8 cellular contexts compared by ENCODE assay signal in the genomic region with DNA sequence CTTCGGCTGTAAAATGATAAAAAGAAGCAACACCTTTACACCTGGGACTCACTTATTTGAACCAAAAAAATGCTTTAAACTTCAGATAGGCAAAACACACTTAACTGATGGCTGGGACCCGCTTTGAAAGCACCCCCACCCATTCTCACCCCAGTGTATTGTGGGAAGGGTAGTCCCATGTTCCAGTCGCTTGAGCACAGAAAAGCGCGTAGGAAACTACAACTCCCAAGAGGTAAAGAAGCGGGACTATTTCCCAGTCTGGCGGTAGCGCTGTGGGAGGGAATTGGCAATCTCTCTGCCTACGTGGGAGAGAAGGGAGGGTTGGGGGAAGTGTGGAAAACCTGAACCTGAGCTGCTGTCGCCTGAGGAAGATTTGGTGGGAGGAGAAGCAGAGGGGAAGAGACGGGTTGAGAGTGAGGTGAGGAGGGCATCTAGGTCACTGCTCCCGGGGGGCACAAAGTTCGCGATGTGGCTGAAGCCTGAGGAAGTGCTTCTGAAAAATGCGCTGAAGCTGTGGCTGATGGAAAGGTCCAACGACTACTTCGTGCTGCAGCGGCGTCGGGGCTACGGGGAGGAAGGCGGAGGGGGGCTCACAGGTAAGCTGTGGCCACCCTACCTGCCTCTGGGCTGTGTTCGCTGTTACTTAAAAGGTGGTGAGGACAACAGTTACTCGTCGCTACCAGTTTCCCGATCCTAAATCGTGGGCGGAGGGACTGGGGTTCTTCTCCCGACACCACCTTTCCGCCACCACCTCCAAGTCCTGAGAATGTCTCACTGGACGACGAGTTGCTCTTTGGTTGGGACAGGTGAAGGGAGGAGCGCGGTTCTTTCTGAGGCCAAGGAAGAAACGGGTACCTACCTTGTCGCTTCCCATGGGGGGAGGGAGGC. TPM values are rescaled to one million over a fixed set of nuclear protein-coding genes. Genes with fewer than 3 reads are reported as not detected.
DNase-seq lines count a peak whose midpoint lies in the region; ATAC-seq and TF ChIP-seq lines count a peak whose summit lies in the region.

TBC1D8B (plus strand) TSS at position 286 of the 888 bp plus-strand sequence; CDS start at position 467, 181 bp downstream.

- WGBS in transverse colon (ENCODE audit: low coverage in 1 of 2), 2 donors, result 45% methylated on average over 36 of the region's 36 CpGs; no CpG with 5 or more reads in 1 of the 2 donors

- peak; percentile 41 for DNase-seq in BE2C
- peak; percentile 50 to 88 for DNase-seq in NCI-H446 (lab: John Stamatoyannopoulos, UW)
- peak; percentile 5 for DNase-seq in activated T-cell treated with anti-CD3 and anti-CD28 coated beads, Interleukin-2, amount 50 U/mL, for 4 hours
- DNase-seq in fibroblast of pulmonary artery (ENCODE audit: low read depth), result peak; percentile 93
- DNase-seq in myocyte (ENCODE audit: low read depth), result peak; percentile 91
- peak; percentile 80 for DNase-seq in transverse colon

- H3K9me3 ChIP-seq in BE2C, result no peaks in the 10 kb centered on the region
- H3K9me3 ChIP-seq in transverse colon, result no peaks in the 10 kb centered on the region

- peak within 1 kb of the TSS; percentile 56 for H3K4me3 ChIP-seq in BE2C (ENCODE audit: low read depth, low read length)
- peak within 1 kb of the TSS; percentile 83 for H3K4me3 ChIP-seq in fibroblast of pulmonary artery (replicated peaks; ENCODE audit: low read depth, low read length)
- H3K4me3 ChIP-seq in transverse colon, result peak within 1 kb of the TSS; percentile 48 to 70 (median 54)

- H3K4me3 Mint-ChIP-seq in activated T-cell treated with anti-CD3 and anti-CD28 coated beads, Interleukin-2, amount 50 U/mL, for 4 hours, result peak within 1 kb of the TSS; percentile 89

- H3K27me3 ChIP-seq in BE2C (peaks cover 18% of the 10 kb centered on the region), transverse colon (no peaks in the 10 kb centered on the region)

- H3K36me3 ChIP-seq in BE2C (no peaks in the 10 kb centered on the region), transverse colon (no peaks in the 10 kb centered on the region)

- H3K4me1 ChIP-seq in BE2C (no peaks in the 10 kb centered on the region), transverse colon (peaks cover 0 to 6% (median 0%) of the 10 kb centered on the region in 4 donors)

- no peak for TF ChIP-seq EP300 in transverse colon (IDR thresholded peaks at IDR 0.05; ENCODE audit: low read depth)

- TF ChIP-seq POLR2A in transverse colon (IDR thresholded peaks at IDR 0.05), result peak; percentile 59

- TF ChIP-seq CTCF in BE2C (IDR thresholded peaks at IDR 0.05; ENCODE audit: low read depth, low read length) (no peak), fibroblast of pulmonary artery (IDR thresholded peaks at IDR 0.05; ENCODE audit: low read length, missing control alignments) (no peak), transverse colon (IDR thresholded peaks at IDR 0.05) (no peak)

- peak within 1 kb of the TSS; percentile 50 to 80 (median 69) for H3K27ac ChIP-seq in transverse colon

- in situ Hi-C loops in transverse colon (cut with MboI; ENCODE audit: low pct_ligation_motif_present in 1 of 4, low pct_unique_long_range_greater_than_20kb in 1 of 4, low sequenced_read_pairs in 3 of 4), result no loop called here

- H3K27me3 Mint-ChIP-seq in activated T-cell treated with anti-CD3 and anti-CD28 coated beads, Interleukin-2, amount 50 U/mL, for 4 hours (ENCODE audit: low read depth), result peaks cover 37% of the 10 kb centered on the region

- H3K9me3 Mint-ChIP-seq in activated T-cell treated with anti-CD3 and anti-CD28 coated beads, Interleukin-2, amount 50 U/mL, for 4 hours, result no peaks in the 10 kb centered on the region

- H3K4me1 Mint-ChIP-seq in activated T-cell treated with anti-CD3 and anti-CD28 coated beads, Interleukin-2, amount 50 U/mL, for 4 hours (ENCODE audit: low read depth), result peaks cover 10% of the 10 kb centered on the region

- no peaks in the 10 kb centered on the region for H3K36me3 Mint-ChIP-seq in activated T-cell treated with anti-CD3 and anti-CD28 coated beads, Interleukin-2, amount 50 U/mL, for 4 hours (ENCODE audit: insufficient read depth)

- ATAC-seq in GM18909 (IDR thresholded peaks at IDR 0.05; ENCODE audit: poor library complexity, unreplicated experiment) (peak; percentile 97), HG03108 (IDR thresholded peaks at IDR 0.05; ENCODE audit: unreplicated experiment) (peak; percentile 97)
- ATAC-seq in activated T-cell treated with anti-CD3 and anti-CD28 coated beads, Interleukin-2, amount 50 U/mL, for 4 hours, result peak; percentile 84 to 92

- intact Hi-C loops in transverse colon (cut with DNase I; ENCODE audit: low total_unique reads), result no loop called here

RNA-seq across cellular contexts. Expression of gene TBC1D8B, which starts in this region (rescaled TPM):
- not detected for polyA plus RNA-seq in BE2C (2012; ENCODE audit: insufficient read depth, insufficient read length, low read depth)
- total RNA-seq in activated T-cell treated with anti-CD3 and anti-CD28 coated beads, Interleukin-2, amount 50 U/mL, for 4 hours, result under 1 TPM; 0.18 to 0.61 (median 0.43) TPM
- total RNA-seq in myocyte (5.6 and 5.7 TPM in 2 replicates), transverse colon (10 to 100 TPM in 1 of 4 donors, 1 to 10 TPM in 3; 3.7 to 13.5 (median 7.1) TPM)
- polyA plus RNA-seq in myocyte (2012), result 3.9 TPM

Comparison
In these comparisons a context has a peak if more than half of its experiments do, and no peak if none do; other contexts are left out.
1. Peak in every context shown above with its lines: DNase-seq, ATAC-seq, H3K4me3 ChIP-seq and H3K27ac ChIP-seq.
2. Peak in DNase-seq and ATAC-seq in activated T-cell treated with anti-CD3 and anti-CD28 coated beads, Interleukin-2, amount 50 U/mL, for 4 hours; RNA of the gene not detected or under 1 TPM.
3. DNase-seq: peak in every context shown above with its lines; median percentile 93 in fibroblast of pulmonary artery; 91 in myocyte; 80 in transverse colon; 69 in NCI-H446; 41 in BE2C; 5 in activated T-cell treated with anti-CD3 and anti-CD28 coated beads, Interleukin-2, amount 50 U/mL, for 4 hours.